8 cellular contexts compared by ENCODE assay signal in the genomic region with DNA sequence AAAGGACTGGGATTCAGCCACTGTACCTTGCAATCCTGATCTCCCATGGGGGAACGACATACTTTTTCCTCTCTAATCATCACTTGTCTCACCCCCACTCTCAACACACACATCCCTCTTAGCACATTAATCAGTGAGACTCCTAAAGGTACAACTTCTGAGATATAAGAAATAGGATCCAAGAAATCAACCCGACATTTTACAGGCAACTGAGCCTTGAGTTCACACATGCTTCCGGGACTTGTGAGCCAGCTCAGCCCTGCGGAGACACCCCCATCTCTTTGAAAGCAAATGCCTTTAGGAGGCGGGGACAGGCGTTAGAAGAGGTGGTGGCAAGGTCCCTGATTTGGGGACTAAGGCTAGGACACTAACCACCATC. TPM values are rescaled to one million over a fixed set of nuclear protein-coding genes. Genes with fewer than 3 reads are reported as not detected.
DNase-seq lines count a peak whose midpoint lies in the region; ATAC-seq and TF ChIP-seq lines count a peak whose summit lies in the region.

No MANE protein-coding gene starts in this region.

- peak overlapping the region; percentile 77 for H2AFZ ChIP-seq in PC-3 (ENCODE audit: low read length)

- peak overlapping the region; percentile 24 for H3K27ac Mint-ChIP-seq in activated naive CD4-positive, alpha-beta T cell treated with anti-CD3 and anti-CD28 coated beads, Interleukin-2, amount 50 U/mL, for 24 hours

- no peaks in the 10 kb centered on the region for H3F3A ChIP-seq in PC-3 (ENCODE audit: low read length, unreplicated experiment)

- H3K4me1 Mint-ChIP-seq in activated naive CD4-positive, alpha-beta T cell treated with anti-CD3 and anti-CD28 coated beads, Interleukin-2, amount 50 U/mL, for 24 hours: peaks cover 18% of the 10 kb centered on the region

- no peaks in the 10 kb centered on the region for H3K36me3 Mint-ChIP-seq in activated naive CD4-positive, alpha-beta T cell treated with anti-CD3 and anti-CD28 coated beads, Interleukin-2, amount 50 U/mL, for 24 hours

- peaks cover 91% of the 10 kb centered on the region for H3K79me2 ChIP-seq in PC-3 (ENCODE audit: low read length)

- CTCF ChIA-PET in PC-3 (lab: Charles Lee): interaction anchor here (0.8 kb wide), 1 partner anchor 110 kb away, joined by 3 read pairs; no protein-coding TSS in a partner anchor

- H4K20me1 ChIP-seq in PC-3 (ENCODE audit: low read length): peaks cover 22% of the 10 kb centered on the region

- peak overlapping the region; percentile 65 for H3K9ac ChIP-seq in PC-3 (ENCODE audit: low read length)

- H3K27me3 Mint-ChIP-seq in activated naive CD4-positive, alpha-beta T cell treated with anti-CD3 and anti-CD28 coated beads, Interleukin-2, amount 50 U/mL, for 24 hours: no peaks in the 10 kb centered on the region

- H3K27me3 ChIP-seq in PC-3 (ENCODE audit: low read length): no peaks in the 10 kb centered on the region

- no peaks in the 10 kb centered on the region for H3K9me2 ChIP-seq in PC-3 (replicated peaks; ENCODE audit: low read length)

- BruUV-seq in PC-3 (replicated peaks; lab: Mats Ljungman, UMichigan): no TSS peak

- H3K9me3 Mint-ChIP-seq in activated naive CD4-positive, alpha-beta T cell treated with anti-CD3 and anti-CD28 coated beads, Interleukin-2, amount 50 U/mL, for 24 hours: no peaks in the 10 kb centered on the region

- POLR2A ChIA-PET in PC-3 (lab: Charles Lee; ENCODE audit: unreplicated experiment): interaction anchor here (0.6 kb wide), 1 partner anchor 142 kb away, joined by 16 read pairs; no protein-coding TSS in a partner anchor

- H3K36me3 ChIP-seq in PC-3 (ENCODE audit: low read depth, low read length): peaks cover 3% of the 10 kb centered on the region; the same call in 1 of the 2 replicates

- H3K4me3 Mint-ChIP-seq in activated naive CD4-positive, alpha-beta T cell treated with anti-CD3 and anti-CD28 coated beads, Interleukin-2, amount 50 U/mL, for 24 hours: peak overlapping the region; percentile 79

- peak overlapping the region; percentile 83 for H3K4me3 ChIP-seq in PC-3 (ENCODE audit: low read length)

- peaks cover 35% of the 10 kb centered on the region for H3K4me1 ChIP-seq in PC-3 (ENCODE audit: insufficient read depth, low read length)

- peak overlapping the region; percentile 91 for H3K4me2 ChIP-seq in PC-3 (ENCODE audit: low read length)

- no peaks in the 10 kb centered on the region for H3K9me3 ChIP-seq in PC-3 (ENCODE audit: low read length)

- intact Hi-C loops in PC-3 (cut with micrococcal nuclease): loop anchor here (2.0 to 5.0 kb wide), 6 partner anchors 25 to 449 kb away; partner anchors contain the start of genes COX16 and TTC9

- DNase-seq in NCI-H82 (lab: John Stamatoyannopoulos, UW) (peak; percentile 70), NCI-H82 treated with DMSO at 0.1 percent for 48 hours (lab: John Stamatoyannopoulos, UW; ENCODE audit: unreplicated experiment) (no peak), PC-3 (peak; percentile 66), kidney tubule cell (ENCODE audit: low spot score) (peak; percentile 77), HCEC 1CT (no peak)
- DNase-seq in stimulated activated CD8-positive, alpha-beta memory T cell treated with anti-CD3 and anti-CD28 coated beads, Interleukin-15, amount 100 ng/mL, for 48 hours (ENCODE audit: low read depth in 2 of 2): peak; percentile 45 to 47

- H3K27ac ChIP-seq in PC-3 (ENCODE audit: low read length): 0 out of 2 replicates have a peak overlapping the region, but pooled peaks have one; percentile 11

- ATAC-seq in PC-3 (peak; percentile 6; the same call in 1 of the 2 replicates), GM21447 (IDR thresholded peaks at IDR 0.05; ENCODE audit: unreplicated experiment) (no peak)

- TF ChIP-seq CTCF in PC-3 (conservative IDR thresholded peaks at IDR 0.05; ENCODE audit: low read depth, low read length): no peak

RNA-seq across cellular contexts. Expression of gene MAP3K9, which starts 1.3 kb away (rescaled TPM):
- 13.4 and 14.3 TPM in 2 replicates for total RNA-seq in PC-3 (2014; rRNA removed)

Comparison
In these comparisons a context has a peak if more than half of its experiments do, and no peak if none do; other contexts are left out.
1. DNase-seq: peak in NCI-H82 (single experiment), PC-3 (single experiment), kidney tubule cell (single experiment) and stimulated activated CD8-positive, alpha-beta memory T cell treated with anti-CD3 and anti-CD28 coated beads, Interleukin-15, amount 100 ng/mL, for 48 hours (2 of 2); none in NCI-H82 treated with DMSO at 0.1 percent for 48 hours (single experiment) and HCEC 1CT (single experiment).